In the genomic region with DNA sequence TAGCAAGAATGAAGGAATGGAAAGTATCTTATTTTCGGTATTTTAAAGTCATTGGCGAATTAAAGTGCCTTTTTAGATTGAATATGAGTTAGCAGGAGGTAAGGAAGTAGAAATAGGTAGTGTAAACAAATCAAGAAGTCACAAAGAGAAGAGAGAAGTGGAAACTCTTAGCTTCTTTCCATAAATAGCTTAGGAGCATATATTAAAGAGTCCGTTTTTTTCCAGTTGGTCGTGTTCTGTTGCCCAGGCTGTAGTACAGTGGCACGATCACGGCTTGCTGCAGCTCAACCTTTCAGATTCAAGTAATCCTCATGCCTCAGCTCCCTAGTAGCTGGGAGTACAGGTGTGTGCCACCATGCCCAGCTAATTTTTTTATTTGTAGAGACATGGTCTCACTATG, we compare ENCODE assay signal across 21 cellular contexts. TPM values are rescaled to one million over a fixed set of nuclear protein-coding genes. Genes with fewer than 3 reads are reported as not detected.
DNase-seq lines count a peak whose midpoint lies in the region; ATAC-seq and TF ChIP-seq lines count a peak whose summit lies in the region.
"Had no signal": no experiment of that assay in that cellular context is flagged by ENCODE, and none has a peak within 500 bp of the region (broad histone marks: within the 10 kb centered on the region; RNA-seq: fewer than 3 reads in every experiment).

No MANE protein-coding gene starts in this region.

- H3K4me3 Mint-ChIP-seq in endothelial cell (ENCODE audit: unreplicated experiment) = no peak overlapping the region

- no peaks in the 10 kb centered on the region for H3K4me1 ChIP-seq in PC-9 (replicated peaks; ENCODE audit: insufficient read depth)
- H3K4me1 ChIP-seq: right atrium auricular region had no signal

- H3K4me3 ChIP-seq in PC-9 = no peak overlapping the region
- H3K4me3 ChIP-seq: cardiac muscle cell, right atrium auricular region had no signal

- H3K27me3 ChIP-seq in PC-9 (ENCODE audit: insufficient read depth, low read depth) = no peaks in the 10 kb centered on the region
- H3K27me3 ChIP-seq: cardiac muscle cell, right atrium auricular region had no signal

- intact Hi-C loops in PC-9 (cut with micrococcal nuclease; ENCODE audit: unreplicated experiment) = no loop called here

- no peaks in the 10 kb centered on the region for H3K9me3 Mint-ChIP-seq in endothelial cell (ENCODE audit: unreplicated experiment)

- CTCF ChIA-PET in PC-9 (lab: Charles Lee) = no interaction called here

- H3K4me1 Mint-ChIP-seq in endothelial cell (ENCODE audit: unreplicated experiment) = no peaks in the 10 kb centered on the region

- H3K79me2 ChIP-seq in PC-9 (ENCODE audit: low read depth) = peaks cover 26% of the 10 kb centered on the region

- H3K27ac Mint-ChIP-seq in endothelial cell (ENCODE audit: unreplicated experiment) = no peak overlapping the region

- H3K36me3 Mint-ChIP-seq in endothelial cell (ENCODE audit: low read depth, unreplicated experiment) = peaks cover 30% of the 10 kb centered on the region

- DNase-seq in NOMO-1 (lab: John Stamatoyannopoulos, UW; ENCODE audit: unreplicated experiment in 2 of 2) = peak; percentile 18 to 48
- no peak for DNase-seq in NOMO-1 treated with dmso at 0.1 percent for 144 hours (lab: John Stamatoyannopoulos, UW; ENCODE audit: unreplicated experiment)
- no peak for DNase-seq in PC-9
- peak; percentile 28 for DNase-seq in medulla oblongata (ENCODE audit: extremely low spot score)
- no peak for DNase-seq in endothelial cell (ENCODE audit: low spot score)
- DNase-seq in NCI-H774 (lab: John Stamatoyannopoulos, UW) = no peak
- DNase-seq in cerebellar cortex (ENCODE audit: low spot score) = no peak
- DNase-seq: activated CD4-positive, alpha-beta T cell treated with anti-CD3 and anti-CD28 coated beads for 4 hours; activated CD8-positive, alpha-beta memory T cell treated with anti-CD3 and anti-CD28 coated beads, Interleukin-2, amount 50 U/mL, for 4 hours; activated gamma-delta T cell treated with Interleukin-2 at 50 U/mL for 16 hours; AML-193; dermis blood vessel endothelial cell; KG1; NCI-H1105; NCI-H2029 treated with DMSO at 0.1 percent for 48 hours; NCI-H446 treated with DMSO at 0.1 percent for 48 hours; occipital lobe had no signal

- POLR2A ChIA-PET in PC-9 (lab: Charles Lee; ENCODE audit: unreplicated experiment) = no interaction called here

- H3K9me3 ChIP-seq in PC-9 (ENCODE audit: insufficient read depth, low read depth) = no peaks in the 10 kb centered on the region
- H3K9me3 ChIP-seq: right atrium auricular region had no signal

- 0 out of 2 replicates have a peak overlapping the region, but pooled peaks have one; percentile 44 for H3K27ac ChIP-seq in PC-9
- H3K27ac ChIP-seq: 22Rv1, right atrium auricular region had no signal

- H3K27me3 Mint-ChIP-seq in endothelial cell (ENCODE audit: unreplicated experiment) = peaks cover 5% of the 10 kb centered on the region

- H3K4me2 ChIP-seq in PC-9 = no peak overlapping the region

- no peaks in the 10 kb centered on the region for H3K9me2 ChIP-seq in PC-9 (ENCODE audit: insufficient read depth)

- no TSS peak for BruUV-seq in PC-9 (replicated peaks; lab: Mats Ljungman, UMichigan)

- ATAC-seq in GM18517 (IDR thresholded peaks at IDR 0.05; ENCODE audit: unreplicated experiment) = peak; percentile 75

- TF ChIP-seq CTCF in PC-9 (conservative IDR thresholded peaks at IDR 0.05) (no peak), endothelial cell (IDR thresholded peaks at IDR 0.05; ENCODE audit: unreplicated experiment) (no peak)

- H2AFZ ChIP-seq in PC-9 = no peak overlapping the region

- peaks cover 21% of the 10 kb centered on the region; the same call in 1 of the 2 replicates for H4K20me1 ChIP-seq in PC-9 (ENCODE audit: insufficient read depth)

- H3F3A ChIP-seq in PC-9 (ENCODE audit: insufficient read depth, low read depth) = peaks cover 18% of the 10 kb centered on the region; the same call in 1 of the 2 replicates

- peaks cover 12% of the 10 kb centered on the region; the same call in 1 of the 2 replicates for H3K36me3 ChIP-seq in PC-9 (ENCODE audit: low read depth)

RNA-seq across cellular contexts. Expression of gene UBE2K, which starts 56.4 kb away (rescaled TPM):
- total RNA-seq in PC-9 (2021) (89.4 and 129 TPM in 2 replicates), endothelial cell (ENCODE audit: unreplicated experiment) (102 TPM)

Comparison
In these comparisons a context has a peak if more than half of its experiments do, and no peak if none do; other contexts are left out.
1. DNase-seq: peak in NOMO-1 (2 of 2) and medulla oblongata (single experiment); none in NOMO-1 treated with dmso at 0.1 percent for 144 hours (single experiment), PC-9 (0 of 2), endothelial cell (single experiment), NCI-H774 (single experiment) and cerebellar cortex (single experiment).